ENCODE assay signal across 30 cellular contexts in the genomic region with DNA sequence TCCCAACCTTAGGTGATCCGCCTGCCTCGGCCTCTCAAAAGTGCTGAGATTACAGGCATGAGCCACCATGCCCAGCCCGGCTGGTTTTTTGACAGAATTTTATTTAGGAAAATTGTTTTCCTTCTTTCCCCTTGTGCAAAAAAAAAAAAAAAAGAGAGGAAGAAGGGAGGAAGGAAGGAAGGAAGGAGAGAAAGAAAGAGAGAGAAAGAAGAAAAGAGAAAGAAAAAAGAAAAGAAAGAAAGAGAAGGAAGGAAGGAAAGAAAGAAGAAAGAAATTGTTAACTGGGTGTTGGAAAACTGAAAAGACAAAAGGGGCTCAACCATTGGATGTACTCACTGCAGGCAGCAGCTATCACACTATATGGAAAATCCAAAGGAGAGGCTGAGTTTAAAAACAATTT. TPM values are rescaled to one million over a fixed set of nuclear protein-coding genes. Genes with fewer than 3 reads are reported as not detected.
A peak's percentile ranks its signal among the peaks of the same experiment; 100 is the strongest.
DNase-seq lines count a peak whose midpoint lies in the region; ATAC-seq, FAIRE-seq and TF ChIP-seq lines count a peak whose summit lies in the region.
"Had no signal": no experiment of that assay in that cellular context is flagged by ENCODE, and none has a peak within 500 bp of the region (broad histone marks: within the 10 kb centered on the region; RNA-seq: fewer than 3 reads in every experiment).

No MANE protein-coding gene starts in this region.

- no TSS peak for BruUV-seq in MCF 10A (replicated peaks; lab: Mats Ljungman, UMichigan)
- no TSS peak for BruUV-seq in mammary epithelial cell (replicated peaks; lab: Mats Ljungman, UMichigan)

- H3K27ac Mint-ChIP-seq in MCF 10A (ENCODE audit: low read depth, unreplicated experiment) (no peak overlapping the region), type B pancreatic cell (no peak overlapping the region)
- peak overlapping the region; percentile 28 for H3K27ac Mint-ChIP-seq in activated T-helper 17 cell treated with anti-CD3 and anti-CD28 coated beads, Interleukin-2, amount 50 U/mL, for 72 hours
- H3K27ac Mint-ChIP-seq in naive thymus-derived CD4-positive, alpha-beta T cell = no peak overlapping the region
- H3K27ac Mint-ChIP-seq: GM23338 had no signal

- H3K4me1 ChIP-seq in mammary epithelial cell (ENCODE audit: insufficient read depth, low read length) = peaks cover 7% of the 10 kb centered on the region
- H3K4me1 ChIP-seq in naive thymus-derived CD4-positive, alpha-beta T cell (ENCODE audit: control insufficient read depth in 2 of 2, insufficient read depth in 2 of 2, low read length in 2 of 2) = peaks cover 7 to 14% of the 10 kb centered on the region in 2 donors

- H3K4me3 Mint-ChIP-seq in MCF 10A (ENCODE audit: unreplicated experiment) (peak overlapping the region; percentile 35), type B pancreatic cell (peak overlapping the region; percentile 9)
- H3K4me3 Mint-ChIP-seq in activated T-helper 17 cell treated with anti-CD3 and anti-CD28 coated beads, Interleukin-2, amount 50 U/mL, for 72 hours = peak overlapping the region; percentile 96
- peak overlapping the region in 8 of 10 donors; percentile 33 to 98 (median 64) for H3K4me3 Mint-ChIP-seq in naive thymus-derived CD4-positive, alpha-beta T cell
- H3K4me3 Mint-ChIP-seq: GM23338 had no signal

- dilution Hi-C loops in mammary epithelial cell (cut with HindIII; ENCODE audit: low sequenced_read_pairs) = no loop called here

- DNase-seq in MCF 10A (ENCODE audit: unreplicated experiment) (no peak), mammary epithelial cell (no peak), type B pancreatic cell (ENCODE audit: extremely low spot score, unreplicated experiment) (no peak), RCC 7860 (ENCODE audit: low spot score) (no peak)
- DNase-seq in naive thymus-derived CD4-positive, alpha-beta T cell = no peak
- DNase-seq: activated CD8-positive, alpha-beta memory T cell treated with anti-CD3 and anti-CD28 coated beads, Interleukin-2, amount 50 U/mL, for 4 hours; activated gamma-delta T cell treated with Interleukin-2 at 50 U/mL for 16 hours; amniotic stem cell; effector CD4-positive, alpha-beta T cell; islet precursor cell; NCI-H1048; NCI-H187; NCI-H526; NK-92 treated with Interleukin-12 subunit alpha and Interleukin-12 subunit beta, amount 100 ng/mL, for 24 hours; PC-3; sigmoid colon; stimulated activated CD4-positive, alpha-beta T cell treated with anti-CD3 and anti-CD28 coated beads, Interleukin-4, amount 100 ng/mL, for 24 hours; stimulated activated naive CD4-positive, alpha-beta T cell had no signal

- TF ChIP-seq CTCF in MCF 10A (IDR thresholded peaks at IDR 0.05; ENCODE audit: unreplicated experiment) (no peak), mammary epithelial cell (conservative IDR thresholded peaks at IDR 0.05 in 1 of 2, IDR thresholded peaks at IDR 0.05 in 1 of 2; ENCODE audit: extremely low read depth in 1 of 2, insufficient read depth in 1 of 2, low read depth in 1 of 2, low read length in 2 of 2) (no peak), type B pancreatic cell (conservative IDR thresholded peaks at IDR 0.05) (no peak)

- H3K36me3 ChIP-seq in mammary epithelial cell (ENCODE audit: insufficient read depth, low read length) = no peaks in the 10 kb centered on the region
- H3K36me3 ChIP-seq in naive thymus-derived CD4-positive, alpha-beta T cell (ENCODE audit: control insufficient read depth in 2 of 3, insufficient read depth in 3 of 3, low read length in 3 of 3) = peaks cover 0 to 8% (median 0%) of the 10 kb centered on the region in 3 experiments
- H3K36me3 ChIP-seq: BLaER1 treated with 17β-estradiol and CSF1 and Interleukin-3, amounts not matched to agents 10 nM and 100 nM; sigmoid colon had no signal

- no peak overlapping the region for H3K27ac ChIP-seq in mammary epithelial cell (ENCODE audit: insufficient read depth, low read depth, low read length)
- H3K27ac ChIP-seq in naive thymus-derived CD4-positive, alpha-beta T cell (ENCODE audit: low read depth, low read length) = no peak overlapping the region
- H3K27ac ChIP-seq: BLaER1 treated with 17β-estradiol and CSF1 and Interleukin-3, amounts not matched to agents 10 nM and 100 nM; epithelial cell of prostate; sigmoid colon had no signal

- H3K27me3 ChIP-seq in mammary epithelial cell (ENCODE audit: insufficient read depth, low read length) = no peaks in the 10 kb centered on the region
- no peaks in the 10 kb centered on the region for H3K27me3 ChIP-seq in naive thymus-derived CD4-positive, alpha-beta T cell (ENCODE audit: control insufficient read depth in 2 of 2, insufficient read depth in 2 of 2, low read length in 2 of 2)
- H3K27me3 ChIP-seq: BLaER1 treated with 17β-estradiol and CSF1 and Interleukin-3, amounts not matched to agents 10 nM and 100 nM; sigmoid colon had no signal

- no peak for ATAC-seq in activated T-helper 17 cell treated with anti-CD3 and anti-CD28 coated beads, Interleukin-2, amount 50 U/mL, for 72 hours (replicated peaks)
- ATAC-seq in naive thymus-derived CD4-positive, alpha-beta T cell = no peak
- ATAC-seq in HG03342 (IDR thresholded peaks at IDR 0.05; ENCODE audit: unreplicated experiment) (no peak), GM19023 (IDR thresholded peaks at IDR 0.05; ENCODE audit: unreplicated experiment) (no peak)
- ATAC-seq: GM23338, PC-3, Right ventricle myocardium inferior, SK-N-SH treated with all-trans-retinoic acid at 6 μM for 48 hours had no signal

- no peak overlapping the region for H3K4me3 ChIP-seq in mammary epithelial cell (replicated peaks in 1 of 3; ENCODE audit: insufficient read depth in 1 of 3, low read depth in 2 of 3, low read length in 3 of 3)
- H3K4me3 ChIP-seq in naive thymus-derived CD4-positive, alpha-beta T cell (ENCODE audit: low read length) = no peak overlapping the region
- H3K4me3 ChIP-seq: BLaER1 treated with 17β-estradiol and CSF1 and Interleukin-3, amounts not matched to agents 10 nM and 100 nM; GM23338; sigmoid colon had no signal

- CTCF ChIA-PET in MCF 10A (lab: Yijun Ruan, JAX) (interaction anchor here (0.6 to 1.2 kb wide), 2 partner anchors 81 to 333 kb away, joined by 3 to 4 read pairs; partner anchors contain the start of gene CMTR1), mammary epithelial cell (lab: Charles Lee; ENCODE audit: low non-redundant PET) (no interaction called here)
- CTCF ChIA-PET in naive thymus-derived CD4-positive, alpha-beta T cell (lab: Charles Lee) = no interaction called here

- H3K4me1 Mint-ChIP-seq in MCF 10A (ENCODE audit: insufficient read depth, unreplicated experiment) (peaks cover 23% of the 10 kb centered on the region), type B pancreatic cell (ENCODE audit: unreplicated experiment) (peaks cover 20% of the 10 kb centered on the region)
- H3K4me1 Mint-ChIP-seq in activated T-helper 17 cell treated with anti-CD3 and anti-CD28 coated beads, Interleukin-2, amount 50 U/mL, for 72 hours = peaks cover 22% of the 10 kb centered on the region
- peaks cover 18 to 36% (median 25%) of the 10 kb centered on the region in 7 donors for H3K4me1 Mint-ChIP-seq in naive thymus-derived CD4-positive, alpha-beta T cell

- WGBS in mammary epithelial cell (ENCODE audit: low coverage, missing lambda C conversion rate) = 95% methylated on average over 3 of the region's 3 CpGs

- intact Hi-C loops in MCF 10A (cut with micrococcal nuclease) = no loop called here
- intact Hi-C loops in mammary epithelial cell (cut with micrococcal nuclease) = no loop called here
- intact Hi-C loops in naive thymus-derived CD4-positive, alpha-beta T cell (cut with micrococcal nuclease) = loop anchor here (5.0 to 10.0 kb wide), 5 partner anchors 95 to 1525 kb away; partner anchors contain the start of genes ZFAND3 (in 2 of the 2), MDGA1 (in 1 of the 2), TBC1D22B (in 1 of the 2) and TMEM217 (in 1 of the 2)

- no peak overlapping the region for H3K4me2 ChIP-seq in mammary epithelial cell (ENCODE audit: insufficient read depth, low read depth, low read length)
- H3K4me2 ChIP-seq: GM23338 had no signal

- H3K79me2 ChIP-seq in mammary epithelial cell (ENCODE audit: insufficient read depth, low read length) = peaks cover 36% of the 10 kb centered on the region

- in situ Hi-C loops in mammary epithelial cell (cut with MboI; ENCODE audit: low sequenced_read_pairs in 2 of 2) = loop anchor here in 1 of 2 donors (25.0 kb wide), 1 partner anchor 335 kb away; the partner anchor contains the start of gene MDGA1

- no peak for FAIRE-seq in RCC 7860 (lab: Jason Lieb, UNC)
- FAIRE-seq: bronchial epithelial cell, colon, GM12891, urothelium cell line had no signal

- POLR2A ChIA-PET in MCF 10A (lab: Yijun Ruan, JAX) = no interaction called here
- POLR2A ChIA-PET in naive thymus-derived CD4-positive, alpha-beta T cell (lab: Charles Lee) = no interaction called here

- H2AFZ ChIP-seq in mammary epithelial cell (ENCODE audit: low read depth, low read length) = no peak overlapping the region
- H2AFZ ChIP-seq: GM23338 had no signal

- no peaks in the 10 kb centered on the region for H3K9me3 ChIP-seq in mammary epithelial cell (replicated peaks; ENCODE audit: insufficient read depth, low read length)
- H3K9me3 ChIP-seq in naive thymus-derived CD4-positive, alpha-beta T cell (ENCODE audit: control insufficient read depth in 2 of 3, low read length in 3 of 3) = no peaks in the 10 kb centered on the region
- H3K9me3 ChIP-seq: BLaER1 treated with 17β-estradiol and CSF1 and Interleukin-3, amounts not matched to agents 10 nM and 100 nM; sigmoid colon had no signal

- no peak overlapping the region for H3K9ac ChIP-seq in mammary epithelial cell (ENCODE audit: insufficient read depth, low read length)
- H3K9ac ChIP-seq: BLaER1 treated with 17β-estradiol and CSF1 and Interleukin-3, amounts not matched to agents 10 nM and 100 nM had no signal

- H3K36me3 Mint-ChIP-seq in MCF 10A (ENCODE audit: insufficient read depth, unreplicated experiment) (no peaks in the 10 kb centered on the region), type B pancreatic cell (no peaks in the 10 kb centered on the region)
- peaks cover 14% of the 10 kb centered on the region for H3K36me3 Mint-ChIP-seq in activated T-helper 17 cell treated with anti-CD3 and anti-CD28 coated beads, Interleukin-2, amount 50 U/mL, for 72 hours (ENCODE audit: low read depth)
- H3K36me3 Mint-ChIP-seq in naive thymus-derived CD4-positive, alpha-beta T cell = peaks cover 0 to 7% (median 0%) of the 10 kb centered on the region in 5 donors

- H3K9me3 Mint-ChIP-seq in MCF 10A (ENCODE audit: unreplicated experiment) = no peaks in the 10 kb centered on the region
- H3K9me3 Mint-ChIP-seq in activated T-helper 17 cell treated with anti-CD3 and anti-CD28 coated beads, Interleukin-2, amount 50 U/mL, for 72 hours = no peaks in the 10 kb centered on the region
- H3K9me3 Mint-ChIP-seq in naive thymus-derived CD4-positive, alpha-beta T cell = no peaks in the 10 kb centered on the region
- H3K9me3 Mint-ChIP-seq in type B pancreatic cell = no peaks in the 10 kb centered on the region
- H3K9me3 Mint-ChIP-seq: GM23338 had no signal

- H4K20me1 ChIP-seq in mammary epithelial cell (ENCODE audit: insufficient read depth, low read length) = no peaks in the 10 kb centered on the region

- no peaks in the 10 kb centered on the region for H3K27me3 Mint-ChIP-seq in MCF 10A (ENCODE audit: insufficient read depth, unreplicated experiment)
- H3K27me3 Mint-ChIP-seq in activated T-helper 17 cell treated with anti-CD3 and anti-CD28 coated beads, Interleukin-2, amount 50 U/mL, for 72 hours = no peaks in the 10 kb centered on the region
- peaks cover 0 to 8% (median 0%) of the 10 kb centered on the region in 5 donors for H3K27me3 Mint-ChIP-seq in naive thymus-derived CD4-positive, alpha-beta T cell
- peaks cover 3% of the 10 kb centered on the region for H3K27me3 Mint-ChIP-seq in type B pancreatic cell

RNA-seq across cellular contexts. Expression of gene RNF8, which starts 1.4 kb away (rescaled TPM):
- 22.0 and 23.4 TPM in 2 replicates for total RNA-seq in MCF 10A (2022)
- 10 to 100 TPM; 15.2 to 30.0 TPM for total RNA-seq in mammary epithelial cell
- 19.2 TPM for polyA plus RNA-seq in mammary epithelial cell
- 22.9 TPM for polyA minus RNA-seq in mammary epithelial cell
- total RNA-seq in activated T-helper 17 cell treated with anti-CD3 and anti-CD28 coated beads, Interleukin-2, amount 50 U/mL, for 72 hours = 10 to 100 TPM; 23.0 to 30.3 TPM
- total RNA-seq in naive thymus-derived CD4-positive, alpha-beta T cell = 10 to 100 TPM in 3 of 5 experiments, 1 to 10 TPM in 2; 7.1 to 26.0 (median 15.8) TPM
- 10 to 100 TPM; 12.6 to 16.8 TPM for polyA plus RNA-seq in naive thymus-derived CD4-positive, alpha-beta T cell
- total RNA-seq in type B pancreatic cell (ENCODE audit: low replicate concordance) = 38.6 and 50.4 TPM in 2 replicates

Comparison
In these comparisons a context has a peak if more than half of its experiments do, and no peak if none do; other contexts are left out.
1. H3K4me3 Mint-ChIP-seq: peak in every context shown above with its lines; median percentile 96 in activated T-helper 17 cell treated with anti-CD3 and anti-CD28 coated beads, Interleukin-2, amount 50 U/mL, for 72 hours; 64 in naive thymus-derived CD4-positive, alpha-beta T cell; 35 in MCF 10A; 9 in type B pancreatic cell.
2. intact Hi-C loops: an anchor here in naive thymus-derived CD4-positive, alpha-beta T cell (5.0 to 10.0 kb wide); none called in MCF 10A and mammary epithelial cell.